ENCODE assay signal across 18 cellular contexts in the genomic region with DNA sequence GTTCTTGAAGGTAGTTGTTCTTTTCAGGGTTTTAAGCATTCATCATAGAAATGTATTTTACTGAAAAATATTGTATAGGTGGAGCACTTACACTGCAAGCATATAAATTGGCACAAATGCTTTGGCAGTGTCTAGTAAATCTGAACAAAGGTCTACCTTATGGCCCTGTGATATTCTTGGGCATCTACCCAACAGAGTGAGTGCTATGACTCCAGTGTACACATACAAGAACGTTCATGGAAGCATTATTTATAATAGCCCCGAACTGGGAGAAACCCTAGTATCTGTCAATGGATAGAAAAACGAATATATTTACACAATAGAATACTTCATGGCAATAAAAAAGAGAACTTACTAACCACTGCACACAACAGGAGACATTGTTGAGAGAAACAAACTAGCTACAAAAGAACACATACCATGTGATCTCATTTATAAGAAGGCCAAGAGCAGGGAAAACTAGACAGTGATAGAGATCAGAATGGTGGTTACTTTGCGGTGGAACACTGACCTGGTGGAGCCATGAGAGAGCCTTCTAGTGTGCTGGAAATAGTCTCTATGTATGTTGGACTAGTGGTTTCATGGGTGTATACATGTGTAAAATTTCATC.
"Had no signal": no experiment of that assay in that cellular context is flagged by ENCODE, and none has a peak within 500 bp of the region (broad histone marks: within the 10 kb centered on the region; RNA-seq: fewer than 3 reads in every experiment).

No MANE protein-coding gene starts in this region.

- H3K9me3 ChIP-seq: sigmoid colon, thoracic aorta had no signal

- H3K36me3 ChIP-seq: gastroesophageal sphincter, right atrium auricular region, sigmoid colon, stomach, thoracic aorta had no signal

- H3K27ac ChIP-seq: coronary artery, gastroesophageal sphincter, right atrium auricular region, sigmoid colon, skin epidermis, stomach, thoracic aorta had no signal

- H3K4me3 ChIP-seq: coronary artery, gastroesophageal sphincter, right atrium auricular region, sigmoid colon, skin epidermis, stomach, thoracic aorta had no signal

- ATAC-seq: esophagus mucosa; gastroesophageal sphincter; left ventricle myocardium superior; naive thymus-derived CD8-positive, alpha-beta T cell had no signal

- H3K27me3 ChIP-seq: gastroesophageal sphincter, right atrium auricular region, sigmoid colon, stomach had no signal

- DNase-seq: effector CD8-positive, alpha-beta T cell; glutamatergic neuron; islet precursor cell; left ventricle myocardium superior; naive thymus-derived CD8-positive, alpha-beta T cell; posterior cingulate gyrus; sigmoid colon; stimulated activated CD4-positive, alpha-beta T cell treated with anti-CD3 and anti-CD28 coated beads, Interleukin-12 subunit alpha, Interleukin-12 subunit beta, amount 100 ng/mL, for 4 hours; stimulated activated naive CD4-positive, alpha-beta T cell; stomach; substantia nigra; trophoblast cell had no signal

- H3K4me1 ChIP-seq: gastroesophageal sphincter, right atrium auricular region, sigmoid colon, stomach had no signal
